In genomic region chr3:148332509-148332908, GRCh38 we compare ENCODE assay signal across 21 cellular contexts.
"Had no signal": no experiment of that assay in that cellular context is flagged by ENCODE, and none has a peak within 500 bp of the region (broad histone marks: within the 10 kb centered on the region; RNA-seq: fewer than 3 reads in every experiment).

No MANE protein-coding gene starts in this region.

- H3K4me3 ChIP-seq: lower lobe of right lung, sigmoid colon, smooth muscle cell, thoracic aorta, upper lobe of right lung had no signal

- H3K4me3 Mint-ChIP-seq: activated CD4-positive, alpha-beta T cell treated with anti-CD3 and anti-CD28 coated beads, Interleukin-2, amount 10 ng/mL, durations not matched to agents 24 days and 14 days; activated CD8-positive, alpha-beta T cell treated with anti-CD3 and anti-CD28 coated beads, Interleukin-2, amount 10 ng/mL, durations not matched to agents 7 days and 5 days; activated naive CD4-positive, alpha-beta T cell treated with anti-CD3 and anti-CD28 coated beads, Interleukin-2, amount 50 U/mL, for 24 hours; brain; naive B cell; neural crest cell had no signal

- H3K4me1 ChIP-seq: lower lobe of right lung, upper lobe of right lung had no signal

- H3K27ac Mint-ChIP-seq: activated CD4-positive, alpha-beta T cell treated with anti-CD3 and anti-CD28 coated beads, Interleukin-2, amount 10 ng/mL, durations not matched to agents 24 days and 14 days; activated CD8-positive, alpha-beta T cell treated with anti-CD3 and anti-CD28 coated beads, Interleukin-2, amount 10 ng/mL, durations not matched to agents 7 days and 5 days; activated naive CD4-positive, alpha-beta T cell treated with anti-CD3 and anti-CD28 coated beads, Interleukin-2, amount 50 U/mL, for 24 hours; naive B cell had no signal

- H3K36me3 Mint-ChIP-seq: activated naive CD4-positive, alpha-beta T cell treated with anti-CD3 and anti-CD28 coated beads, Interleukin-2, amount 50 U/mL, for 24 hours; brain; naive B cell had no signal

- H3K27me3 Mint-ChIP-seq: activated CD4-positive, alpha-beta T cell treated with anti-CD3 and anti-CD28 coated beads, Interleukin-2, amount 10 ng/mL, durations not matched to agents 24 days and 14 days; activated naive CD4-positive, alpha-beta T cell treated with anti-CD3 and anti-CD28 coated beads, Interleukin-2, amount 50 U/mL, for 24 hours; brain; naive B cell had no signal

- H3K9me3 Mint-ChIP-seq: activated CD4-positive, alpha-beta T cell treated with anti-CD3 and anti-CD28 coated beads, Interleukin-2, amount 10 ng/mL, durations not matched to agents 24 days and 14 days had no signal

- H3K27me3 ChIP-seq: sigmoid colon, upper lobe of right lung had no signal

- H3K36me3 ChIP-seq: lower lobe of right lung, sigmoid colon, thoracic aorta, upper lobe of right lung had no signal

- H3K4me1 Mint-ChIP-seq: activated CD4-positive, alpha-beta T cell treated with anti-CD3 and anti-CD28 coated beads, Interleukin-2, amount 10 ng/mL, durations not matched to agents 24 days and 14 days; activated naive CD4-positive, alpha-beta T cell treated with anti-CD3 and anti-CD28 coated beads, Interleukin-2, amount 50 U/mL, for 24 hours; naive B cell had no signal

- DNase-seq: activated CD4-positive, alpha-beta T cell treated with anti-CD3 and anti-CD28 coated beads, Interleukin-2, amount 10 ng/mL, durations not matched to agents 24 days and 14 days; activated CD8-positive, alpha-beta T cell treated with anti-CD3 and anti-CD28 coated beads, Interleukin-2, amount 10 ng/mL, durations not matched to agents 7 days and 5 days; activated gamma-delta T cell treated with Interleukin-2 at 50 U/mL for 16 hours; anterior cingulate cortex; erythroblast; foreskin fibroblast; kidney; lower lobe of right lung; naive B cell; occipital lobe; sigmoid colon; stimulated activated CD4-positive, alpha-beta T cell treated with anti-CD3 and anti-CD28 coated beads, Interleukin-4, amount 100 ng/mL, for 1 hour; stimulated activated naive CD4-positive, alpha-beta T cell; upper lobe of right lung had no signal

- ATAC-seq: activated CD4-positive, CD25-positive, alpha-beta regulatory T cell treated with anti-CD3 and anti-CD28 coated beads, Interleukin-2, amount 50 U/mL, for 24 hours; activated CD8-positive, alpha-beta T cell treated with anti-CD3 and anti-CD28 coated beads, Interleukin-2, amount 10 ng/mL, durations not matched to agents 7 days and 5 days; lower lobe of right lung; upper lobe of right lung had no signal

- H3K27ac ChIP-seq: lower lobe of right lung, sigmoid colon, thoracic aorta, upper lobe of right lung, VCaP had no signal
